ENCODE assay signal across 11 cellular contexts in the genomic region with DNA sequence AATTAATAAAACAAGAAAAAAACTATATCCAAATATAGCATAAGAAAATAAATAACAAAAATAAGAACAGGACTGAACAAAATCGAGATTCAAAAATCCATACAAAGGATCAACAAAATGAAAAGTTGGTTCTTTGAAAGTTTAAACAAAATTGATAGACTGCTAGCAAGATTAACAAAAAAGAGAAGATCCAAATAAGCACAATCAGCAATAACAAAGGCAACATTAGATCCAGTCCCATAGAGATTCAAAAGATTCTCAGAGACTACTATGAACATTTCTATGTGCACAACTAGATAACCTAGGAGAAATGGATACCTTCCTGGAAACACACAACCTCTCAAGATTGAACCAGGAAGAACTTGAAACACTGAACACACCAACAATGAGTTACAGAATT.
"Had no signal": no experiment of that assay in that cellular context is flagged by ENCODE, and none has a peak within 500 bp of the region (broad histone marks: within the 10 kb centered on the region; RNA-seq: fewer than 3 reads in every experiment).

No MANE protein-coding gene starts in this region.

- H3K9me3 Mint-ChIP-seq: GM23338 had no signal

- H3K9ac ChIP-seq: GM23248 had no signal

- H3K4me3 Mint-ChIP-seq: GM23338, H9, HFFc6 had no signal

- H3K4me1 ChIP-seq: HAP-1 had no signal

- H3K27ac ChIP-seq: GM23248 had no signal

- H3K27ac Mint-ChIP-seq: GM23338, H9, HFFc6 had no signal

- H3K36me3 ChIP-seq: HAP-1 had no signal

- H3K4me2 ChIP-seq: GM23338 had no signal

- H3K4me3 ChIP-seq: GM23248, GM23338, HAP-1 had no signal

- FAIRE-seq: H1, H54 had no signal

- H2AFZ ChIP-seq: GM23248, GM23338 had no signal

- ATAC-seq: GM23338, HCT116 had no signal

- DNase-seq: GM23248, GOT3, H7, H9, HCEC 1CT, HFFc6 had no signal

- H3K9me3 ChIP-seq: HAP-1 had no signal

- H3K4me1 Mint-ChIP-seq: GM23338, H9 had no signal
